Comparison of ENCODE assay signal across 8 cellular contexts in genomic region chrX:17736856-17737706, GRCh38. TPM values are rescaled to one million over a fixed set of nuclear protein-coding genes. Genes with fewer than 3 reads are reported as not detected.
DNase-seq lines count a peak whose midpoint lies in the region; ATAC-seq and FAIRE-seq lines count a peak whose summit lies in the region.

TSS of gene SCML1 (plus strand) at chrX:17737493. CDS start at chrX:17744187, 6,694 bp downstream.

- peak; percentile 54 for ATAC-seq in HG03135 (IDR thresholded peaks at IDR 0.05; ENCODE audit: unreplicated experiment)

- peak; percentile 69 for FAIRE-seq in GM18507 (lab: Jason Lieb, UNC)

- peak; percentile 11 for DNase-seq in GM18507 (ENCODE audit: extremely low spot score, insufficient read length, low read depth)
- peak; percentile 91 for DNase-seq in NCI-H446 treated with DMSO at 0.1 percent for 48 hours (lab: John Stamatoyannopoulos, UW)
- peak; percentile 90 to 92 for DNase-seq in activated CD4-positive, alpha-beta T cell treated with anti-CD3 and anti-CD28 coated beads, Interleukin-2, amount 50 U/mL, for 48 hours
- DNase-seq in dermis blood vessel endothelial cell = peak; percentile 96
- DNase-seq in left kidney (ENCODE audit: low read depth, low spot score) = peak; percentile 98
- DNase-seq in stimulated activated CD4-positive, alpha-beta T cell treated with anti-CD3 and anti-CD28 coated beads, Interleukin-1b, Interleukin-23, amount 100 ng/mL, for 24 hours (ENCODE audit: low read depth in 4 of 4, low spot score in 1 of 4) = peak; percentile 61 to 83 (median 72)
- DNase-seq in GM19240 (ENCODE audit: insufficient read length, low spot score) = no peak

RNA-seq across cellular contexts. Expression of gene SCML1, which starts in this region (rescaled TPM):
- 6.3 and 10.5 TPM in 2 replicates for total RNA-seq in dermis blood vessel endothelial cell
